ENCODE assay signal across 19 cellular contexts in genomic region chr6:40293824-40294188, GRCh38.
"Had no signal": no experiment of that assay in that cellular context is flagged by ENCODE, and none has a peak within 500 bp of the region (broad histone marks: within the 10 kb centered on the region; RNA-seq: fewer than 3 reads in every experiment).

No MANE protein-coding gene starts in this region.

- H3K36me3 Mint-ChIP-seq: activated naive CD4-positive, alpha-beta T cell treated with anti-CD3 and anti-CD28 coated beads, Interleukin-2, amount 10 ng/mL, durations not matched to agents 7 days and 5 days had no signal

- H3K4me1 Mint-ChIP-seq: activated naive CD4-positive, alpha-beta T cell treated with anti-CD3 and anti-CD28 coated beads, Interleukin-2, amount 10 ng/mL, durations not matched to agents 7 days and 5 days; activated naive CD8-positive, alpha-beta T cell treated with anti-CD3 and anti-CD28 coated beads, Interleukin-2, amount 50 U/mL, for 24 hours had no signal

- H3K9me3 Mint-ChIP-seq: activated naive CD4-positive, alpha-beta T cell treated with anti-CD3 and anti-CD28 coated beads, Interleukin-2, amount 10 ng/mL, durations not matched to agents 7 days and 5 days had no signal

- H3K27ac Mint-ChIP-seq: activated naive CD4-positive, alpha-beta T cell treated with anti-CD3 and anti-CD28 coated beads, Interleukin-2, amount 10 ng/mL, durations not matched to agents 7 days and 5 days; activated naive CD8-positive, alpha-beta T cell treated with anti-CD3 and anti-CD28 coated beads, Interleukin-2, amount 50 U/mL, for 24 hours; naive thymus-derived CD4-positive, alpha-beta T cell had no signal

- DNase-seq: activated CD4-positive, alpha-beta T cell treated with anti-CD3 and anti-CD28 coated beads for 1 hour; activated CD8-positive, alpha-beta memory T cell treated with anti-CD3 and anti-CD28 coated beads for 24 hours; activated CD8-positive, alpha-beta memory T cell treated with anti-CD3 and anti-CD28 coated beads, Interleukin-2, amount 50 U/mL, for 48 hours; activated effector memory CD4-positive, alpha-beta T cell treated with Interleukin-2 at 50 U/mL for 16 hours; activated naive CD4-positive, alpha-beta T cell treated with anti-CD3 and anti-CD28 coated beads, Interleukin-2, amount 10 ng/mL, durations not matched to agents 7 days and 5 days; activated naive CD8-positive, alpha-beta T cell treated with anti-CD3 and anti-CD28 coated beads, Interleukin-2, amount 50 U/mL, for 24 hours; activated T-cell treated with anti-CD3 and anti-CD28 coated beads, Interleukin-2, amount 50 U/mL, for 48 hours; brain microvascular endothelial cell; central memory CD4-positive, alpha-beta T cell; colonic mucosa; esophagus squamous epithelium; mesendoderm; naive thymus-derived CD4-positive, alpha-beta T cell; pancreas; stimulated activated CD4-positive, alpha-beta T cell treated with anti-CD3 and anti-CD28 coated beads, Interleukin-4, amount 100 ng/mL, for 1 hour; stomach; T-helper 1 cell; trophoblast cell had no signal

- H3K4me3 Mint-ChIP-seq: activated naive CD4-positive, alpha-beta T cell treated with anti-CD3 and anti-CD28 coated beads, Interleukin-2, amount 10 ng/mL, durations not matched to agents 7 days and 5 days; activated naive CD8-positive, alpha-beta T cell treated with anti-CD3 and anti-CD28 coated beads, Interleukin-2, amount 50 U/mL, for 24 hours; naive thymus-derived CD4-positive, alpha-beta T cell had no signal

- ATAC-seq: activated naive CD8-positive, alpha-beta T cell treated with anti-CD3 and anti-CD28 coated beads, Interleukin-2, amount 50 U/mL, for 24 hours; naive thymus-derived CD4-positive, alpha-beta T cell; pancreas; sciatic nerve had no signal
